ENCODE assay signal across 8 cellular contexts in the genomic region with DNA sequence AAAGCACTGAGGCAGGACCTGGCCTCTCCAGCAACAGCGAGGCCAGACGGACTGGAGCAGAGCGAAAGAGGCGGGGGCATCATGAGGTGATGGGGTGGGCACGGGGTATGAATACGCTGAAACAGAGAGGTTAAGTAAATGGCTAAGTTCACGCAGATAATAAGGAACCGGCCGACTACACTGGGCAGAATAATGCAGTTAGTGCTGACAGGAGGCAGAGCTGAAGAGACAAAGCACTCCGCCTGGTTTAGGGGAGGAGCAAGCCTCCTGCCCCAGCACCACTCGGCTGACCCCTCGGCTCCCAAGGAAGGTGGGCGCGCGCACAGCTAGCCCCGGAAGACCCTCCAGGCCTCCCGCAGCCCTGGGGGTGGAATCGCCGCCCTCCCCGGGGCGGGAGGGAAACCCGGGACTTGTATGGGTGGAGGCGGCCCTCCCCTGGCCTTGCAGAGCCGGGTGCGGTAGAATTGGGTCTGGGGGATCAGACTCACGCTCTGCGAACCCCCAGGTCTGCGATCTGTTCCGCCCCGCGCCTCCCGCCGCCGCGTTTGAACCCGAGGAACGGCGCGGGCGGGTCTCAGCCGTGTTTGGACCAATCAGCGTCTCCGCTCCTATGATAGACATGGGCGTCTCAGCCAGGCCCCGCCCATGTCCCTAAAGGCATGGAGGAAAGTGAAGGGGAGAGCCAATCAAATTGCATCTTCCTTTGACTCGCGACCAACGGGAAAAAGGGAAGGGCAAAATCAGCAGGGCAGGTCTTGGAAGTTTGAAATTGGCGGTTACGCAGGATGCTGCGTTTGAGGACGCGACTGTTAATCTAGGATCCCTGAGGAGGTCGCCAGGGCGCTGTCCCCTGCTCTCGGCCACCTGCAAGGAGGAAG. TPM values are rescaled to one million over a fixed set of nuclear protein-coding genes. Genes with fewer than 3 reads are reported as not detected.
A peak's percentile ranks its signal among the peaks of the same experiment; 100 is the strongest.
DNase-seq lines count a peak whose midpoint lies in the region; ATAC-seq and TF ChIP-seq lines count a peak whose summit lies in the region.

A gene with protein sequence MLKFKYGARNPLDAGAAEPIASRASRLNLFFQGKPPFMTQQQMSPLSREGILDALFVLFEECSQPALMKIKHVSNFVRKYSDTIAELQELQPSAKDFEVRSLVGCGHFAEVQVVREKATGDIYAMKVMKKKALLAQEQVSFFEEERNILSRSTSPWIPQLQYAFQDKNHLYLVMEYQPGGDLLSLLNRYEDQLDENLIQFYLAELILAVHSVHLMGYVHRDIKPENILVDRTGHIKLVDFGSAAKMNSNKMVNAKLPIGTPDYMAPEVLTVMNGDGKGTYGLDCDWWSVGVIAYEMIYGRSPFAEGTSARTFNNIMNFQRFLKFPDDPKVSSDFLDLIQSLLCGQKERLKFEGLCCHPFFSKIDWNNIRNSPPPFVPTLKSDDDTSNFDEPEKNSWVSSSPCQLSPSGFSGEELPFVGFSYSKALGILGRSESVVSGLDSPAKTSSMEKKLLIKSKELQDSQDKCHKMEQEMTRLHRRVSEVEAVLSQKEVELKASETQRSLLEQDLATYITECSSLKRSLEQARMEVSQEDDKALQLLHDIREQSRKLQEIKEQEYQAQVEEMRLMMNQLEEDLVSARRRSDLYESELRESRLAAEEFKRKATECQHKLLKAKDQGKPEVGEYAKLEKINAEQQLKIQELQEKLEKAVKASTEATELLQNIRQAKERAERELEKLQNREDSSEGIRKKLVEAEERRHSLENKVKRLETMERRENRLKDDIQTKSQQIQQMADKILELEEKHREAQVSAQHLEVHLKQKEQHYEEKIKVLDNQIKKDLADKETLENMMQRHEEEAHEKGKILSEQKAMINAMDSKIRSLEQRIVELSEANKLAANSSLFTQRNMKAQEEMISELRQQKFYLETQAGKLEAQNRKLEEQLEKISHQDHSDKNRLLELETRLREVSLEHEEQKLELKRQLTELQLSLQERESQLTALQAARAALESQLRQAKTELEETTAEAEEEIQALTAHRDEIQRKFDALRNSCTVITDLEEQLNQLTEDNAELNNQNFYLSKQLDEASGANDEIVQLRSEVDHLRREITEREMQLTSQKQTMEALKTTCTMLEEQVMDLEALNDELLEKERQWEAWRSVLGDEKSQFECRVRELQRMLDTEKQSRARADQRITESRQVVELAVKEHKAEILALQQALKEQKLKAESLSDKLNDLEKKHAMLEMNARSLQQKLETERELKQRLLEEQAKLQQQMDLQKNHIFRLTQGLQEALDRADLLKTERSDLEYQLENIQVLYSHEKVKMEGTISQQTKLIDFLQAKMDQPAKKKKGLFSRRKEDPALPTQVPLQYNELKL (N-terminal part only) (minus strand): TSS at position 560 of the 878 bp plus-strand sequence. CDS start 1,152 bp downstream, outside the sequence.

- no peaks in the 10 kb centered on the region for H3K27me3 ChIP-seq in thoracic aorta (replicated peaks; ENCODE audit: insufficient read depth)

- no peaks in the 10 kb centered on the region for H3K36me3 ChIP-seq in thoracic aorta

- DNase-seq in GM10266 (ENCODE audit: extremely low spot score) (peak; percentile 96), NCI-H1092 treated with DMSO at 0.1 percent for 48 hours (lab: John Stamatoyannopoulos, UW) (peak; percentile 88), glomerular visceral epithelial cell (ENCODE audit: extremely low spot score) (peak; percentile 93), omental fat pad (ENCODE audit: low spot score) (peak; percentile 60), thoracic aorta (ENCODE audit: low spot score) (peak; percentile 49)
- DNase-seq in activated naive CD4-positive, alpha-beta T cell treated with anti-CD3 and anti-CD28 coated beads, Interleukin-2, amount 50 U/mL, for 16 hours, result peak; percentile 87

- H3K4me3 ChIP-seq in thoracic aorta, result peak within 1 kb of the TSS; percentile 78

- H3K9me3 ChIP-seq in thoracic aorta, result no peaks in the 10 kb centered on the region

- ATAC-seq in HG02623 (IDR thresholded peaks at IDR 0.05; ENCODE audit: unreplicated experiment), result peak; percentile 98
- peak; percentile 100 for ATAC-seq in SK-N-SH treated with all-trans-retinoic acid at 6 μM for 48 hours
- ATAC-seq in omental fat pad (ENCODE audit: low FRiP score), result peak; percentile 98
- peak; percentile 92 for ATAC-seq in thoracic aorta (ENCODE audit: insufficient number of reproducible peaks, low FRiP score, low read depth)

- no peak within 1 kb of the TSS for H3K27ac ChIP-seq in thoracic aorta

- peaks cover 0 to 6% of the 10 kb centered on the region in 2 donors for H3K4me1 ChIP-seq in thoracic aorta (ENCODE audit: control insufficient read depth in 1 of 2, low read depth in 2 of 2)

- TF ChIP-seq CTCF in GM10266 (IDR thresholded peaks at IDR 0.05; ENCODE audit: control insufficient read depth, insufficient read depth, low read depth, missing control alignments) (no peak), omental fat pad (IDR thresholded peaks at IDR 0.05) (no peak), thoracic aorta (IDR thresholded peaks at IDR 0.05) (no peak)

TF ChIP-seq in SK-N-SH treated with all-trans-retinoic acid at 6 μM for 48 hours, 23 proteins besides CTCF, POLR2A, EP300 and RAD21 (continues in another document):
- TF ChIP-seq, protein P1, sequence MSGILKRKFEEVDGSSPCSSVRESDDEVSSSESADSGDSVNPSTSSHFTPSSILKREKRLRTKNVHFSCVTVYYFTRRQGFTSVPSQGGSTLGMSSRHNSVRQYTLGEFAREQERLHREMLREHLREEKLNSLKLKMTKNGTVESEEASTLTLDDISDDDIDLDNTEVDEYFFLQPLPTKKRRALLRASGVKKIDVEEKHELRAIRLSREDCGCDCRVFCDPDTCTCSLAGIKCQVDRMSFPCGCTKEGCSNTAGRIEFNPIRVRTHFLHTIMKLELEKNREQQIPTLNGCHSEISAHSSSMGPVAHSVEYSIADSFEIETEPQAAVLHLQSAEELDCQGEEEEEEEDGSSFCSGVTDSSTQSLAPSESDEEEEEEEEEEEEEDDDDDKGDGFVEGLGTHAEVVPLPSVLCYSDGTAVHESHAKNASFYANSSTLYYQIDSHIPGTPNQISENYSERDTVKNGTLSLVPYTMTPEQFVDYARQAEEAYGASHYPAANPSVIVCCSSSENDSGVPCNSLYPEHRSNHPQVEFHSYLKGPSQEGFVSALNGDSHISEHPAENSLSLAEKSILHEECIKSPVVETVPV (CRISPR knock-in tag; IDR thresholded peaks at IDR 0.05), result no peak
- TF ChIP-seq, protein P2, sequence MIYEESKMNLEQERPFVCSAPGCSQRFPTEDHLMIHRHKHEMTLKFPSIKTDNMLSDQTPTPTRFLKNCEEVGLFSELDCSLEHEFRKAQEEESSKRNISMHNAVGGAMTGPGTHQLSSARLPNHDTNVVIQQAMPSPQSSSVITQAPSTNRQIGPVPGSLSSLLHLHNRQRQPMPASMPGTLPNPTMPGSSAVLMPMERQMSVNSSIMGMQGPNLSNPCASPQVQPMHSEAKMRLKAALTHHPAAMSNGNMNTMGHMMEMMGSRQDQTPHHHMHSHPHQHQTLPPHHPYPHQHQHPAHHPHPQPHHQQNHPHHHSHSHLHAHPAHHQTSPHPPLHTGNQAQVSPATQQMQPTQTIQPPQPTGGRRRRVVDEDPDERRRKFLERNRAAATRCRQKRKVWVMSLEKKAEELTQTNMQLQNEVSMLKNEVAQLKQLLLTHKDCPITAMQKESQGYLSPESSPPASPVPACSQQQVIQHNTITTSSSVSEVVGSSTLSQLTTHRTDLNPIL (CRISPR knock-in tag; IDR thresholded peaks at IDR 0.05; ENCODE audit: low read depth), result no peak
- TF ChIP-seq ZC3H10 (CRISPR knock-in tag; IDR thresholded peaks at IDR 0.05), result no peak
- TF ChIP-seq GLIS3 (CRISPR knock-in tag; IDR thresholded peaks at IDR 0.05), result no peak
- no peak for TF ChIP-seq ISL1 (CRISPR knock-in tag; IDR thresholded peaks at IDR 0.05)
- no peak for TF ChIP-seq ZNF8 (CRISPR knock-in tag; IDR thresholded peaks at IDR 0.05)
- no peak for TF ChIP-seq ARNTL (CRISPR knock-in tag; IDR thresholded peaks at IDR 0.05; ENCODE audit: borderline replicate concordance, low read depth)
- TF ChIP-seq SNAI2 (CRISPR knock-in tag; IDR thresholded peaks at IDR 0.05), result no peak
- no peak for TF ChIP-seq ZNF565 (CRISPR knock-in tag; conservative IDR thresholded peaks at IDR 0.05; ENCODE audit: low read depth)
- no peak for TF ChIP-seq OSR1 (CRISPR knock-in tag; IDR thresholded peaks at IDR 0.05)
- no peak for TF ChIP-seq RARB (CRISPR knock-in tag; IDR thresholded peaks at IDR 0.05)
- TF ChIP-seq BACH2 (CRISPR knock-in tag; IDR thresholded peaks at IDR 0.05; ENCODE audit: borderline replicate concordance), result no peak
- TF ChIP-seq ZNF70 (CRISPR knock-in tag; IDR thresholded peaks at IDR 0.05), result no peak
- TF ChIP-seq ZFP3 (CRISPR knock-in tag; IDR thresholded peaks at IDR 0.05), result no peak
- TF ChIP-seq ZFP30 (CRISPR knock-in tag; IDR thresholded peaks at IDR 0.05), result no peak
- TF ChIP-seq, protein P3, sequence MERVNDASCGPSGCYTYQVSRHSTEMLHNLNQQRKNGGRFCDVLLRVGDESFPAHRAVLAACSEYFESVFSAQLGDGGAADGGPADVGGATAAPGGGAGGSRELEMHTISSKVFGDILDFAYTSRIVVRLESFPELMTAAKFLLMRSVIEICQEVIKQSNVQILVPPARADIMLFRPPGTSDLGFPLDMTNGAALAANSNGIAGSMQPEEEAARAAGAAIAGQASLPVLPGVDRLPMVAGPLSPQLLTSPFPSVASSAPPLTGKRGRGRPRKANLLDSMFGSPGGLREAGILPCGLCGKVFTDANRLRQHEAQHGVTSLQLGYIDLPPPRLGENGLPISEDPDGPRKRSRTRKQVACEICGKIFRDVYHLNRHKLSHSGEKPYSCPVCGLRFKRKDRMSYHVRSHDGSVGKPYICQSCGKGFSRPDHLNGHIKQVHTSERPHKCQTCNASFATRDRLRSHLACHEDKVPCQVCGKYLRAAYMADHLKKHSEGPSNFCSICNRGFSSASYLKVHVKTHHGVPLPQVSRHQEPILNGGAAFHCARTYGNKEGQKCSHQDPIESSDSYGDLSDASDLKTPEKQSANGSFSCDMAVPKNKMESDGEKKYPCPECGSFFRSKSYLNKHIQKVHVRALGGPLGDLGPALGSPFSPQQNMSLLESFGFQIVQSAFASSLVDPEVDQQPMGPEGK (CRISPR knock-in tag; IDR thresholded peaks at IDR 0.05; ENCODE audit: borderline replicate concordance), result no peak
- no peak for TF ChIP-seq ESRRG (CRISPR knock-in tag; IDR thresholded peaks at IDR 0.05)
- no peak for TF ChIP-seq TOX (CRISPR knock-in tag; IDR thresholded peaks at IDR 0.05; ENCODE audit: borderline replicate concordance)

RNA-seq across cellular contexts. Expression of the gene that starts here (rescaled TPM):
- 1 to 10 TPM in 3 of 4 donors, under 1 TPM in 1; 0.93 to 4.3 (median 3.4) TPM for total RNA-seq in omental fat pad
- 1 to 10 TPM in 1 of 2 donors, under 1 TPM in 1; 0.95 to 2.3 TPM for total RNA-seq in thoracic aorta
